24 cellular contexts compared by ENCODE assay signal in genomic region chr11:64459016-64459415, GRCh38.
DNase-seq lines count a peak whose midpoint lies in the region; ATAC-seq and FAIRE-seq lines count a peak whose summit lies in the region.
"Had no signal": no experiment of that assay in that cellular context is flagged by ENCODE, and none has a peak within 500 bp of the region (broad histone marks: within the 10 kb centered on the region; RNA-seq: fewer than 3 reads in every experiment).

No MANE protein-coding gene starts in this region.

- ATAC-seq in HG03439 (IDR thresholded peaks at IDR 0.05; ENCODE audit: unreplicated experiment) (no peak), GM18502 (IDR thresholded peaks at IDR 0.05; ENCODE audit: poor library complexity, unreplicated experiment) (no peak)
- ATAC-seq: activated T-cell treated with anti-CD3 and anti-CD28 coated beads, Interleukin-2, amount 50 U/mL, for 72 hours; SK-N-SH treated with all-trans-retinoic acid at 6 μM for 48 hours had no signal

- intact Hi-C loops in posterior vena cava (cut with DNase I): loop anchor here in 1 of 2 donors (10.0 kb wide), 1 partner anchor 186 kb away; no protein-coding TSS in a partner anchor

- DNase-seq in EL (peak; percentile 65), HK-2 (ENCODE audit: unreplicated experiment) (peak; percentile 13), hepatic stellate cell (ENCODE audit: low spot score) (peak; percentile 28), posterior vena cava (ENCODE audit: low spot score) (peak; percentile 43), RCC 7860 (ENCODE audit: low spot score) (no peak), mucosa of gallbladder (ENCODE audit: low spot score) (no peak)
- DNase-seq: activated CD4-positive, alpha-beta T cell treated with anti-CD3 and anti-CD28 coated beads, Interleukin-2, amount 50 U/mL, for 48 hours; activated CD4-positive, CD25-positive, alpha-beta regulatory T cell treated with anti-CD3 and anti-CD28 coated beads, Interleukin-2, amount 50 U/mL, for 72 hours; activated T-cell treated with anti-CD3 and anti-CD28 coated beads, Interleukin-2, amount 50 U/mL, for 72 hours; C1 segment of cervical spinal cord; endodermal cell; GDM1; kidney glomerular epithelial cell; MG63; NCI-H1930; NCI-H526; NK-92 treated with Interleukin-12 subunit alpha and Interleukin-12 subunit beta, amount 100 ng/mL, for 24 hours; stimulated activated naive CD4-positive, alpha-beta T cell; T-helper 2 cell; upper lobe of left lung had no signal

- FAIRE-seq in RCC 7860 (lab: Jason Lieb, UNC): no peak
- FAIRE-seq: bronchial epithelial cell had no signal

Comparison
In these comparisons a context has a peak if more than half of its experiments do, and no peak if none do; other contexts are left out.
1. DNase-seq: peak in EL (single experiment), HK-2 (single experiment), hepatic stellate cell (single experiment) and posterior vena cava (single experiment); none in RCC 7860 (single experiment) and mucosa of gallbladder (single experiment).